ENCODE assay signal across 9 cellular contexts in genomic region chr1:171985639-171986038, GRCh38.
DNase-seq lines count a peak whose midpoint lies in the region; ATAC-seq and TF ChIP-seq lines count a peak whose summit lies in the region.
"Had no signal": no experiment of that assay in that cellular context is flagged by ENCODE, and none has a peak within 500 bp of the region (broad histone marks: within the 10 kb centered on the region; RNA-seq: fewer than 3 reads in every experiment).

No MANE protein-coding gene starts in this region.

- TF ChIP-seq CTCF in AG04449 (IDR thresholded peaks at IDR 0.05; ENCODE audit: insufficient read depth, low read length, missing control alignments) (peak; percentile 3), GM12874 (IDR thresholded peaks at IDR 0.05; ENCODE audit: insufficient read depth, low read depth, low read length) (peak; percentile 37), SK-N-SH (IDR thresholded peaks at IDR 0.05) (peak; percentile 49), foreskin fibroblast (IDR thresholded peaks at IDR 0.05; ENCODE audit: low read depth, low read length) (peak; percentile 27)

- H3K27ac ChIP-seq in SK-N-SH (ENCODE audit: low read depth in 2 of 2, low read length in 1 of 2), result no peak overlapping the region
- H3K27ac ChIP-seq in CD8-positive, alpha-beta memory T cell (ENCODE audit: low read depth, low read length), result no peak overlapping the region

- H3K9me3 ChIP-seq in SK-N-SH, result no peaks in the 10 kb centered on the region
- no peaks in the 10 kb centered on the region for H3K9me3 ChIP-seq in CD8-positive, alpha-beta memory T cell (ENCODE audit: low read length)

- H3K4me3 ChIP-seq in AG04449 (ENCODE audit: low read depth, low read length) (no peak overlapping the region), SK-N-SH (ENCODE audit: low read depth in 2 of 2, low read length in 1 of 2) (no peak overlapping the region), foreskin fibroblast (ENCODE audit: low read depth in 1 of 2, low read length in 2 of 2) (no peak overlapping the region)
- no peak overlapping the region for H3K4me3 ChIP-seq in CD8-positive, alpha-beta memory T cell (ENCODE audit: low read length)

- H2AFZ ChIP-seq in SK-N-SH (ENCODE audit: low read depth), result no peak overlapping the region; the same call in 1 of the 2 replicates

- no peak overlapping the region for H3K4me2 ChIP-seq in SK-N-SH

- H3K79me2 ChIP-seq in SK-N-SH (ENCODE audit: insufficient read depth), result no peaks in the 10 kb centered on the region

- CTCF ChIA-PET in AG04449 (lab: Yijun Ruan, JAX) (interaction anchor here (0.6 to 18.6 kb wide), 50 partner anchors 9 to 1137 kb away, joined by 3 to 835 read pairs (median 5); partner anchors contain the start of genes METTL13 and MYOC), SK-N-SH (lab: Yijun Ruan, JAX) (interaction anchor here (0.6 to 17.9 kb wide), 37 partner anchors 9 to 728 kb away, joined by 3 to 413 read pairs (median 5); partner anchors contain the start of genes DNM3 and METTL13)
- CTCF ChIA-PET in CD8-positive, alpha-beta memory T cell (lab: Charles Lee), result interaction anchor here (1.2 to 7.4 kb wide), 7 partner anchors 9 to 341 kb away, joined by 3 to 60 read pairs (median 5); no protein-coding TSS in a partner anchor

- H3K27me3 Mint-ChIP-seq in CD8-positive, alpha-beta memory T cell, result peaks cover 1 to 11% of the 10 kb centered on the region in 2 donors

- no peaks in the 10 kb centered on the region; a peak in 1 of 4 replicates for H3K4me1 ChIP-seq in SK-N-SH (ENCODE audit: control insufficient read depth in 1 of 2, insufficient read depth in 2 of 2, low read depth in 1 of 2, low read length in 1 of 2)
- H3K4me1 ChIP-seq in CD8-positive, alpha-beta memory T cell (ENCODE audit: insufficient read depth, low read length), result no peaks in the 10 kb centered on the region

- H3K36me3 ChIP-seq in SK-N-SH (replicated peaks in 1 of 2; ENCODE audit: control insufficient read depth in 1 of 2, insufficient read depth in 2 of 2, low read length in 1 of 2), result no peaks in the 10 kb centered on the region
- no peaks in the 10 kb centered on the region for H3K36me3 ChIP-seq in CD8-positive, alpha-beta memory T cell (ENCODE audit: insufficient read depth, low read length)

- H3K27me3 ChIP-seq in SK-N-SH (ENCODE audit: insufficient read depth), result no peaks in the 10 kb centered on the region; the same call in 1 of the 2 replicates
- no peaks in the 10 kb centered on the region for H3K27me3 ChIP-seq in CD8-positive, alpha-beta memory T cell (ENCODE audit: insufficient read depth, low read length, poor library complexity, severe bottlenecking)

- DNase-seq in AG04449 (ENCODE audit: low read depth, low spot score) (no peak), SK-N-SH (peak; percentile 17), foreskin fibroblast (peak in 1 of 2 donors; percentile 32), DMS79 (lab: John Stamatoyannopoulos, UW) (no peak)
- DNase-seq in CD8-positive, alpha-beta memory T cell, result no peak
- DNase-seq: NCI-H2107 had no signal

- H3F3A ChIP-seq in SK-N-SH (replicated peaks; ENCODE audit: insufficient read depth), result no peaks in the 10 kb centered on the region

- ATAC-seq in GM18909 (IDR thresholded peaks at IDR 0.05; ENCODE audit: poor library complexity, unreplicated experiment) (no peak), GM21576 (IDR thresholded peaks at IDR 0.05; ENCODE audit: unreplicated experiment) (no peak)

- POLR2A ChIA-PET in AG04449 (lab: Yijun Ruan, JAX) (no interaction called here), SK-N-SH (lab: Yijun Ruan, JAX) (no interaction called here)
- POLR2A ChIA-PET in CD8-positive, alpha-beta memory T cell (lab: Charles Lee), result no interaction called here

- WGBS in SK-N-SH (ENCODE audit: low lambda C conversion rate), result 34% methylated on average over 2 of the region's 2 CpGs

- TF ChIP-seq RAD21 in SK-N-SH (IDR thresholded peaks at IDR 0.05; ENCODE audit: low read length), result peak; percentile 33; the same call in 1 of the 2 replicates

- no peaks in the 10 kb centered on the region for H3K36me3 Mint-ChIP-seq in CD8-positive, alpha-beta memory T cell

- no peaks in the 10 kb centered on the region for H3K9me3 Mint-ChIP-seq in CD8-positive, alpha-beta memory T cell

- TF ChIP-seq EP300 in SK-N-SH (IDR thresholded peaks at IDR 0.05; ENCODE audit: borderline replicate concordance in 1 of 2, low read depth in 1 of 2, low read length in 1 of 2), result no peak

- H3K4me1 Mint-ChIP-seq in CD8-positive, alpha-beta memory T cell, result peaks cover 0 to 2% (median 0%) of the 10 kb centered on the region in 3 donors

- H3K9ac ChIP-seq in SK-N-SH, result no peak overlapping the region

- no peak overlapping the region for H3K27ac Mint-ChIP-seq in CD8-positive, alpha-beta memory T cell

- H3K4me3 Mint-ChIP-seq in CD8-positive, alpha-beta memory T cell, result no peak overlapping the region

- H4K20me1 ChIP-seq in SK-N-SH (ENCODE audit: insufficient read depth), result no peaks in the 10 kb centered on the region

- H3K9me2 ChIP-seq in SK-N-SH, result no peaks in the 10 kb centered on the region

TF ChIP-seq in SK-N-SH, 30 proteins besides CTCF, POLR2A, EP300 and RAD21:
- TF ChIP-seq SMC3 (IDR thresholded peaks at IDR 0.05; ENCODE audit: low read depth, low read length) (peak; percentile 20), ELF1 (IDR thresholded peaks at IDR 0.05) (no peak), FOSL2 (IDR thresholded peaks at IDR 0.05; ENCODE audit: borderline replicate concordance, low read depth) (no peak)
